Comparison of ENCODE assay signal across 1 cellular context in genomic region chr1:2644591-2645101, GRCh38.
TF ChIP-seq lines count a peak whose summit lies in the region.

No MANE protein-coding gene starts in this region.

TF ChIP-seq in HepG2, 621 proteins besides CTCF, POLR2A, EP300 and RAD21 (continued from another document):
- TF ChIP-seq ZNF773 (CRISPR knock-in tag; IDR thresholded peaks at IDR 0.05; ENCODE audit: borderline replicate concordance) (no peak), ARNTL (CRISPR knock-in tag; IDR thresholded peaks at IDR 0.05) (no peak), FOSL1 (CRISPR knock-in tag; IDR thresholded peaks at IDR 0.05; ENCODE audit: borderline replicate concordance) (no peak), ZBTB14 (CRISPR knock-in tag; IDR thresholded peaks at IDR 0.05) (no peak), NR2F2 (IDR thresholded peaks at IDR 0.05; ENCODE audit: borderline replicate concordance, low read depth) (no peak)
TF ChIP-seq in HepG2: peak in this region for 0.
